15 cellular contexts compared by ENCODE assay signal in the genomic region with DNA sequence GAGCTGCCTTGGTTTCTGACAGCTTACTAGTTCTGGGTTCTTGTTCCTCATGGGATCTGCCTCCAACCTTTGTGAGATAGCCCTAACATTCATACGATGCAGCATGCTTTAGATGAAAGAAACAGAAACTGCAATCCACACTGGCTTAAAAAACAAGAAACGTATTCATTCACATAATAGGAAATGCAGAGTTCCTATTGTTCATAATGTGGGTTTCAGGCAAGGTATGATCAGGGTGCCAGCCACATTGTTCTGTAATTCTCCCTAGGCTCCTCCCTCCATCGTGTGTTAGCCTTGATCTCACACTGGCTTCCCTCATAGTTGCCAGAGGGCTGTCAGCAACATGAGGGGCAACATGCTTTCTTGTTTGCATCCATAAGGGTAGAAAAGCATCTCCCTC. TPM values are rescaled to one million over a fixed set of nuclear protein-coding genes. Genes with fewer than 3 reads are reported as not detected.
DNase-seq lines count a peak whose midpoint lies in the region; ATAC-seq and TF ChIP-seq lines count a peak whose summit lies in the region.
"Had no signal": no experiment of that assay in that cellular context is flagged by ENCODE, and none has a peak within 500 bp of the region (broad histone marks: within the 10 kb centered on the region; RNA-seq: fewer than 3 reads in every experiment).

No MANE protein-coding gene starts in this region.

- peaks cover 29% of the 10 kb centered on the region for H3K4me1 ChIP-seq in left ventricle myocardium inferior
- peaks cover 14% of the 10 kb centered on the region for H3K4me1 ChIP-seq in ACC112 (ENCODE audit: control insufficient read depth, insufficient read depth, low read length, unreplicated experiment)
- H3K4me1 ChIP-seq in BLaER1 treated with 17β-estradiol and CSF1 and Interleukin-3, amounts not matched to agents 10 nM and 100 nM: peaks cover 0 to 14% (median 7%) of the 10 kb centered on the region in 10 experiments; a peak in 11 of 20 replicates
- peaks cover 7% of the 10 kb centered on the region for H3K4me1 ChIP-seq in osteoblast (ENCODE audit: insufficient read depth, low read length)

- H3K27me3 ChIP-seq in left ventricle myocardium inferior (ENCODE audit: low read depth) (peaks cover 14% of the 10 kb centered on the region), ACC112 (ENCODE audit: insufficient read depth, low read length) (peaks cover 41% of the 10 kb centered on the region), osteoblast (ENCODE audit: insufficient read depth, low read length) (peaks cover 26% of the 10 kb centered on the region)
- peaks cover 8 to 19% (median 11%) of the 10 kb centered on the region in 11 experiments; a peak in 15 of 22 replicates for H3K27me3 ChIP-seq in BLaER1 treated with 17β-estradiol and CSF1 and Interleukin-3, amounts not matched to agents 10 nM and 100 nM

- TF ChIP-seq CTCF in left ventricle myocardium inferior (IDR thresholded peaks at IDR 0.05; ENCODE audit: borderline replicate concordance) (no peak), osteoblast (IDR thresholded peaks at IDR 0.05; ENCODE audit: extremely low read depth, low read depth, low read length) (no peak)

- H3K9ac ChIP-seq in BLaER1 treated with 17β-estradiol and CSF1 and Interleukin-3, amounts not matched to agents 10 nM and 100 nM: no peak overlapping the region

- ATAC-seq in left cardiac atrium: no peak
- ATAC-seq: CD8-positive, alpha-beta T cell; GM23338 had no signal

- peak overlapping the region; percentile 76 for H3K27ac ChIP-seq in left ventricle myocardium inferior (replicated peaks)
- H3K27ac ChIP-seq in ACC112 (ENCODE audit: low read depth, low read length): no peak overlapping the region
- no peak overlapping the region; a peak in 1 of 22 replicates for H3K27ac ChIP-seq in BLaER1 treated with 17β-estradiol and CSF1 and Interleukin-3, amounts not matched to agents 10 nM and 100 nM
- no peak overlapping the region for H3K27ac ChIP-seq in osteoblast (ENCODE audit: low read depth, low read length)

- H2AFZ ChIP-seq in ACC112 (ENCODE audit: low read length, unreplicated experiment) (no peak overlapping the region), osteoblast (ENCODE audit: low read length) (no peak overlapping the region)
- H2AFZ ChIP-seq: GM23338 had no signal

- DNase-seq in left ventricle myocardium inferior (no peak), left cardiac atrium (no peak), osteoblast (ENCODE audit: insufficient read length, low spot score, missing footprints) (peak; percentile 62), GOT3 (lab: John Stamatoyannopoulos, UW) (no peak), posterior vena cava (ENCODE audit: low spot score) (no peak), NCI-H1092 treated with DMSO at 0.1 percent for 48 hours (lab: John Stamatoyannopoulos, UW) (no peak)
- DNase-seq: AML-193; Calu3; CD8-positive, alpha-beta T cell; DMS79 treated with DMSO at 0.1 percent for 48 hours; GF-D8; H7 had no signal

- H3K9me3 ChIP-seq in left ventricle myocardium inferior (replicated peaks) (no peaks in the 10 kb centered on the region), osteoblast (ENCODE audit: low read depth, low read length) (no peaks in the 10 kb centered on the region)
- no peaks in the 10 kb centered on the region for H3K9me3 ChIP-seq in BLaER1 treated with 17β-estradiol and CSF1 and Interleukin-3, amounts not matched to agents 10 nM and 100 nM (replicated peaks in 1 of 11)

- intact Hi-C loops in left ventricle myocardium inferior (cut with micrococcal nuclease) (no loop called here), left cardiac atrium (cut with DNase I) (loop anchor here in 1 of 2 donors (10.0 kb wide), 1 partner anchor 99 kb away; a partner anchor contains a TSS), posterior vena cava (cut with DNase I) (loop anchor here in 1 of 2 donors (5.0 kb wide), 1 partner anchor 367 kb away; no protein-coding TSS in a partner anchor)

- H4K20me1 ChIP-seq in BLaER1 treated with 17β-estradiol and CSF1 and Interleukin-3, amounts not matched to agents 10 nM and 100 nM: no peaks in the 10 kb centered on the region
- no peaks in the 10 kb centered on the region for H4K20me1 ChIP-seq in osteoblast (ENCODE audit: insufficient read depth, low read length)

- no peaks in the 10 kb centered on the region for H3K79me2 ChIP-seq in ACC112 (ENCODE audit: control insufficient read depth, insufficient read depth, low read length, unreplicated experiment)
- H3K79me2 ChIP-seq in osteoblast (ENCODE audit: insufficient read depth, low read length): no peaks in the 10 kb centered on the region

- H3K36me3 ChIP-seq in left ventricle myocardium inferior (no peaks in the 10 kb centered on the region), ACC112 (ENCODE audit: insufficient read depth, low read length) (no peaks in the 10 kb centered on the region), osteoblast (ENCODE audit: insufficient read depth, low read length) (no peaks in the 10 kb centered on the region)
- no peaks in the 10 kb centered on the region for H3K36me3 ChIP-seq in BLaER1 treated with 17β-estradiol and CSF1 and Interleukin-3, amounts not matched to agents 10 nM and 100 nM

- no peak overlapping the region for H3K4me3 ChIP-seq in left ventricle myocardium inferior
- H3K4me3 ChIP-seq in ACC112 (ENCODE audit: low read depth, low read length): peak overlapping the region; percentile 52; the same call in 1 of the 2 replicates
- no peak overlapping the region for H3K4me3 ChIP-seq in BLaER1 treated with 17β-estradiol and CSF1 and Interleukin-3, amounts not matched to agents 10 nM and 100 nM
- no peak overlapping the region for H3K4me3 ChIP-seq in osteoblast (ENCODE audit: insufficient read depth, low read length)
- H3K4me3 ChIP-seq: GM23338 had no signal

- H3K4me2 ChIP-seq in BLaER1 treated with 17β-estradiol and CSF1 and Interleukin-3, amounts not matched to agents 10 nM and 100 nM: peak overlapping the region in 7 of 11 experiments; percentile 2 to 62 (median 26); a peak in 9 of 22 replicates
- no peak overlapping the region for H3K4me2 ChIP-seq in osteoblast (ENCODE audit: insufficient read depth, low read length)
- H3K4me2 ChIP-seq: GM23338 had no signal

RNA-seq across cellular contexts. Expression of a gene that starts 2.7 kb away (rescaled TPM):
- total RNA-seq in left ventricle myocardium inferior (not detected), left cardiac atrium (not detected), osteoblast (not detected in 2 replicates), posterior vena cava (not detected)
- total RNA-seq: Calu3; CD8-positive, alpha-beta T cell; GM23338 had no signal
